Comparison of ENCODE assay signal across 9 cellular contexts in genomic region chr3:98022978-98023820, GRCh38. TPM values are rescaled to one million over a fixed set of nuclear protein-coding genes. Genes with fewer than 3 reads are reported as not detected.
A peak's percentile ranks its signal among the peaks of the same experiment; 100 is the strongest.
DNase-seq lines count a peak whose midpoint lies in the region; ATAC-seq and TF ChIP-seq lines count a peak whose summit lies in the region.
"Had no signal": no experiment of that assay in that cellular context is flagged by ENCODE, and none has a peak within 500 bp of the region (broad histone marks: within the 10 kb centered on the region; RNA-seq: fewer than 3 reads in every experiment).

No MANE protein-coding gene starts in this region.

- peaks cover 4% of the 10 kb centered on the region for H3K4me1 Mint-ChIP-seq in activated T-cell treated with anti-CD3 and anti-CD28 coated beads, Interleukin-2, amount 50 U/mL, for 4 hours (ENCODE audit: low read depth)
- peaks cover 13% of the 10 kb centered on the region for H3K4me1 Mint-ChIP-seq in nephron

- no TSS peak for BruUV-seq in Panc1 (replicated peaks; lab: Mats Ljungman, UMichigan)

- no peak overlapping the region for H3K4me3 ChIP-seq in Jurkat, Clone E6-1 (ENCODE audit: low read length)
- no peak overlapping the region for H3K4me3 ChIP-seq in Panc1 (ENCODE audit: low read depth in 2 of 2, low read length in 2 of 2)

- CTCF ChIA-PET in Panc1 (lab: Charles Lee) = interaction anchor here (0.7 to 1.5 kb wide), 2 partner anchors 225 to 229 kb away, joined by 4 to 5 read pairs; no protein-coding TSS in a partner anchor

- no peak overlapping the region for H3K4me3 Mint-ChIP-seq in activated T-cell treated with anti-CD3 and anti-CD28 coated beads, Interleukin-2, amount 50 U/mL, for 4 hours
- peak overlapping the region in 2 of 3 experiments; percentile 0 to 16 for H3K4me3 Mint-ChIP-seq in nephron
- H3K4me3 Mint-ChIP-seq: dendritic cell treated with granulocyte-macrophage colony-stimulating factor and Interleukin-4, amounts not matched to agents 40 ng/mL and 50 ng/mL, for 4 days had no signal

- peak; percentile 97 for TF ChIP-seq CTCF in Panc1 (IDR thresholded peaks at IDR 0.05)
- peak; percentile 96 to 98 (median 97) for TF ChIP-seq CTCF in nephron (IDR thresholded peaks at IDR 0.05; ENCODE audit: unreplicated experiment in 3 of 3)

- H3K9me3 Mint-ChIP-seq in activated T-cell treated with anti-CD3 and anti-CD28 coated beads, Interleukin-2, amount 50 U/mL, for 4 hours = no peaks in the 10 kb centered on the region
- no peaks in the 10 kb centered on the region for H3K9me3 Mint-ChIP-seq in nephron
- H3K9me3 Mint-ChIP-seq: dendritic cell treated with granulocyte-macrophage colony-stimulating factor and Interleukin-4, amounts not matched to agents 40 ng/mL and 50 ng/mL, for 4 days had no signal

- intact Hi-C loops in Panc1 (cut with micrococcal nuclease; ENCODE audit: unreplicated experiment) = loop anchor here (1.0 to 5.0 kb wide), 2 partner anchors 51 to 230 kb away; partner anchors contain the start of gene RIOX2

- H3K36me3 ChIP-seq in Panc1 (ENCODE audit: control insufficient read depth, insufficient read depth, low read length) = no peaks in the 10 kb centered on the region

- no peaks in the 10 kb centered on the region for H3K36me3 Mint-ChIP-seq in activated T-cell treated with anti-CD3 and anti-CD28 coated beads, Interleukin-2, amount 50 U/mL, for 4 hours (ENCODE audit: insufficient read depth)
- H3K36me3 Mint-ChIP-seq in nephron (ENCODE audit: low read depth) = no peaks in the 10 kb centered on the region

- peak overlapping the region in 2 of 3 experiments; percentile 1 to 24 for H3K27ac Mint-ChIP-seq in nephron
- H3K27ac Mint-ChIP-seq: dendritic cell treated with granulocyte-macrophage colony-stimulating factor and Interleukin-4, amounts not matched to agents 40 ng/mL and 50 ng/mL, for 4 days had no signal

- peaks cover 3% of the 10 kb centered on the region for H3K27me3 Mint-ChIP-seq in activated T-cell treated with anti-CD3 and anti-CD28 coated beads, Interleukin-2, amount 50 U/mL, for 4 hours (ENCODE audit: low read depth)
- peaks cover 15% of the 10 kb centered on the region for H3K27me3 Mint-ChIP-seq in nephron (ENCODE audit: low read depth)
- H3K27me3 Mint-ChIP-seq: dendritic cell treated with granulocyte-macrophage colony-stimulating factor and Interleukin-4, amounts not matched to agents 40 ng/mL and 50 ng/mL, for 4 days had no signal

- peak; percentile 64 for ATAC-seq in GM21528 (IDR thresholded peaks at IDR 0.05; ENCODE audit: low FRiP score, unreplicated experiment)
- ATAC-seq in Panc1 = peak; percentile 92
- ATAC-seq in activated T-cell treated with anti-CD3 and anti-CD28 coated beads, Interleukin-2, amount 50 U/mL, for 4 hours = peak; percentile 73 to 77

- in situ Hi-C loops in Panc1 (cut with HindIII; ENCODE audit: low pct_unique_long_range_greater_than_20kb, low sequenced_read_pairs) = no loop called here

- no peaks in the 10 kb centered on the region for H3K9me3 ChIP-seq in Panc1 (ENCODE audit: control insufficient read depth, insufficient read depth, low read depth, low read length)

- H3K27ac ChIP-seq in Panc1 (ENCODE audit: low read length) = no peak overlapping the region

- peaks cover 4% of the 10 kb centered on the region; the same call in 1 of the 2 replicates for H3K27me3 ChIP-seq in Panc1 (ENCODE audit: control insufficient read depth, insufficient read depth, low read length)

- peak; percentile 96 for DNase-seq in DMS 273 (lab: John Stamatoyannopoulos, UW; ENCODE audit: unreplicated experiment)
- peak; percentile 62 for DNase-seq in Jurkat, Clone E6-1 (ENCODE audit: low read depth, low spot score)
- DNase-seq in Panc1 (ENCODE audit: low read depth, low spot score) = peak; percentile 33
- peak; percentile 96 for DNase-seq in activated T-cell treated with anti-CD3 and anti-CD28 coated beads, Interleukin-2, amount 50 U/mL, for 4 hours
- DNase-seq in fibroblast of gingiva (ENCODE audit: low read depth) = peak; percentile 60
- DNase-seq in stimulated activated naive CD4-positive, alpha-beta T cell treated with Interleukin-2 at 50 U/mL for 16 hours (lab: John Stamatoyannopoulos, UW) = peak; percentile 84

- POLR2A ChIA-PET in Panc1 (lab: Charles Lee) = interaction anchor here (0.6 kb wide), 1 partner anchor 15 kb away, joined by 4 read pairs; no protein-coding TSS in a partner anchor

- H3K4me1 ChIP-seq in Panc1 (ENCODE audit: control insufficient read depth, insufficient read depth, low read length) = 0 out of 2 replicates have a peak, but pooled peaks cover 4% of the 10 kb centered on the region

RNA-seq across cellular contexts. Expression of gene GABRR3, which starts 11.9 kb away (rescaled TPM):
- not detected for polyA plus RNA-seq in Jurkat, Clone E6-1 (2012; ENCODE audit: insufficient read depth, insufficient read length)
- not detected for total RNA-seq in Panc1 (2021; ENCODE audit: unreplicated experiment)
- not detected for polyA plus RNA-seq in Panc1 (2012; ENCODE audit: insufficient read length)
- total RNA-seq in activated T-cell treated with anti-CD3 and anti-CD28 coated beads, Interleukin-2, amount 50 U/mL, for 4 hours = not detected

RNA-seq across cellular contexts. Expression of gene RIOX2, which starts 51.0 kb away (rescaled TPM):
- 38.5 TPM for polyA plus RNA-seq in Jurkat, Clone E6-1 (2012; ENCODE audit: insufficient read depth, insufficient read length)
- 44.1 TPM for total RNA-seq in Panc1 (2021; ENCODE audit: unreplicated experiment)
- polyA plus RNA-seq in Panc1 (2012; ENCODE audit: insufficient read length) = 33.1 TPM
- total RNA-seq in activated T-cell treated with anti-CD3 and anti-CD28 coated beads, Interleukin-2, amount 50 U/mL, for 4 hours = 10 to 100 TPM; 51.2 to 61.3 (median 56.3) TPM

Comparison
In these comparisons a context has a peak if more than half of its experiments do, and no peak if none do; other contexts are left out.
1. DNase-seq: peak in every context shown above with its lines; median percentile 96 in DMS 273; 96 in activated T-cell treated with anti-CD3 and anti-CD28 coated beads, Interleukin-2, amount 50 U/mL, for 4 hours; 84 in stimulated activated naive CD4-positive, alpha-beta T cell treated with Interleukin-2 at 50 U/mL for 16 hours; 62 in Jurkat, Clone E6-1; 60 in fibroblast of gingiva; 33 in Panc1.